8 cellular contexts compared by ENCODE assay signal in the genomic region with DNA sequence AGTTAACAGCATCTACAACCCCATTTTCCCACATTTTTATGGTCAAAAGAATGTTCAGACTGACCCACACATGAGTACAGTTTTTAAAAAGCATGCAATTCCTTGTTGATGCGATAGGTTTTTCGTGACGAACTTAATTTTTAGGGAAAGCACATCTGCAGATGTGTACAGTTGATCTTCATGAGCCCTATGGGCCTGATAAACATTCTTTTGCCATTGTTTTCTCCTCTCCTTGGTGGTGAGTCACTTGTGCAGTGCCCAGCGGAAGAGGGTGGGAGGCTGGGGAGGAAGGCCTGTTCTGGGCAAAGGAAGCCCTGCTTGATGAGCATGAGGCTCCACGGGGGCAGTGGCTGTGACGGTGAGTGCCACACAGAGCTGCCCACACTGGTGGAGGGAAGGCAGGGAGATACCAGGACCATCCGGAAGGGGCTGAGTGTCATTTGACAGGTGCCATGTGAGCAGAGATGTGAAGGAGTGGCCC. TPM values are rescaled to one million over a fixed set of nuclear protein-coding genes. Genes with fewer than 3 reads are reported as not detected.
A peak's percentile ranks its signal among the peaks of the same experiment; 100 is the strongest.
DNase-seq lines count a peak whose midpoint lies in the region; ATAC-seq and TF ChIP-seq lines count a peak whose summit lies in the region.

No MANE protein-coding gene starts in this region.

- ATAC-seq in activated naive CD8-positive, alpha-beta T cell treated with anti-CD3 and anti-CD28 coated beads, Interleukin-2, amount 50 U/mL, for 24 hours, result peak; percentile 37
- ATAC-seq in upper lobe of right lung (peak; percentile 51), GM19463 (IDR thresholded peaks at IDR 0.05; ENCODE audit: unreplicated experiment) (no peak)

- H3K4me3 ChIP-seq in ACC112 (ENCODE audit: low read depth, low read length) (peak overlapping the region; percentile 59), KMS-11 (IDR thresholded peaks at IDR 0.05; ENCODE audit: insufficient read depth, low read depth, low read length) (no peak overlapping the region), upper lobe of right lung (peak overlapping the region; percentile 21)

- TF ChIP-seq CTCF in KMS-11 (conservative IDR thresholded peaks at IDR 0.05; ENCODE audit: low read depth, low read length), result no peak
- no peak for TF ChIP-seq CTCF in upper lobe of right lung (IDR thresholded peaks at IDR 0.05)

- H3K9ac ChIP-seq in KMS-11, result no peak overlapping the region

- H3K4me1 ChIP-seq in ACC112 (ENCODE audit: control insufficient read depth, insufficient read depth, low read length, unreplicated experiment), result peaks cover 66% of the 10 kb centered on the region
- peaks cover 85% of the 10 kb centered on the region for H3K4me1 ChIP-seq in KMS-11 (ENCODE audit: low read depth, poor library complexity, severe bottlenecking)
- peaks cover 91% of the 10 kb centered on the region for H3K4me1 ChIP-seq in upper lobe of right lung

- intact Hi-C loops in upper lobe of right lung (cut with DNase I), result no loop called here

- DNase-seq in activated naive CD8-positive, alpha-beta T cell treated with anti-CD3 and anti-CD28 coated beads, Interleukin-2, amount 50 U/mL, for 24 hours, result no peak
- DNase-seq in immature natural killer cell (no peak), upper lobe of right lung (peak; percentile 74), SKM-1 (lab: John Stamatoyannopoulos, UW; ENCODE audit: unreplicated experiment) (no peak), NCI-H2196 (lab: John Stamatoyannopoulos, UW; ENCODE audit: unreplicated experiment) (no peak)

- peaks cover 89% of the 10 kb centered on the region for H3K4me1 Mint-ChIP-seq in activated naive CD8-positive, alpha-beta T cell treated with anti-CD3 and anti-CD28 coated beads, Interleukin-2, amount 50 U/mL, for 24 hours
- H3K4me1 Mint-ChIP-seq in immature natural killer cell, result peaks cover 95 to 97% of the 10 kb centered on the region in 2 donors

- peaks cover 100% of the 10 kb centered on the region for H3K79me2 ChIP-seq in ACC112 (ENCODE audit: control insufficient read depth, insufficient read depth, low read length, unreplicated experiment)
- H3K79me2 ChIP-seq in KMS-11 (ENCODE audit: insufficient read depth, low read depth), result peaks cover 100% of the 10 kb centered on the region

- peak overlapping the region; percentile 64 for H3K4me3 Mint-ChIP-seq in activated naive CD8-positive, alpha-beta T cell treated with anti-CD3 and anti-CD28 coated beads, Interleukin-2, amount 50 U/mL, for 24 hours
- H3K4me3 Mint-ChIP-seq in immature natural killer cell, result peak overlapping the region; percentile 72 to 91 (median 88)

- peaks cover 71% of the 10 kb centered on the region for H3K36me3 Mint-ChIP-seq in activated naive CD8-positive, alpha-beta T cell treated with anti-CD3 and anti-CD28 coated beads, Interleukin-2, amount 50 U/mL, for 24 hours (ENCODE audit: low read depth)
- peaks cover 0 to 5% (median 0%) of the 10 kb centered on the region in 3 donors for H3K36me3 Mint-ChIP-seq in immature natural killer cell

- H3K36me3 ChIP-seq in ACC112 (ENCODE audit: insufficient read depth, low read length), result peaks cover 13% of the 10 kb centered on the region; the same call in 1 of the 2 replicates
- peaks cover 10% of the 10 kb centered on the region; the same call in 1 of the 2 replicates for H3K36me3 ChIP-seq in KMS-11 (ENCODE audit: insufficient read depth)
- peaks cover 17% of the 10 kb centered on the region for H3K36me3 ChIP-seq in upper lobe of right lung

- H3K9me3 Mint-ChIP-seq in activated naive CD8-positive, alpha-beta T cell treated with anti-CD3 and anti-CD28 coated beads, Interleukin-2, amount 50 U/mL, for 24 hours, result no peaks in the 10 kb centered on the region
- no peaks in the 10 kb centered on the region for H3K9me3 Mint-ChIP-seq in immature natural killer cell

- H3K27me3 ChIP-seq in ACC112 (ENCODE audit: insufficient read depth, low read length) (no peaks in the 10 kb centered on the region), KMS-11 (ENCODE audit: insufficient read depth, low read depth) (no peaks in the 10 kb centered on the region), upper lobe of right lung (no peaks in the 10 kb centered on the region)

- peak overlapping the region; percentile 89 for H3K27ac ChIP-seq in ACC112 (ENCODE audit: low read depth, low read length)
- peak overlapping the region; percentile 64; the same call in 1 of the 2 replicates for H3K27ac ChIP-seq in KMS-11
- peak overlapping the region; percentile 99 for H3K27ac ChIP-seq in upper lobe of right lung

- peaks cover 94% of the 10 kb centered on the region for H4K20me1 ChIP-seq in KMS-11 (ENCODE audit: insufficient read depth)

- H3K9me3 ChIP-seq in upper lobe of right lung, result no peaks in the 10 kb centered on the region

- peak overlapping the region; percentile 99 for H3K4me2 ChIP-seq in KMS-11

- H3K27me3 Mint-ChIP-seq in activated naive CD8-positive, alpha-beta T cell treated with anti-CD3 and anti-CD28 coated beads, Interleukin-2, amount 50 U/mL, for 24 hours, result no peaks in the 10 kb centered on the region
- H3K27me3 Mint-ChIP-seq in immature natural killer cell (ENCODE audit: low read depth in 3 of 3), result peaks cover 8 to 36% (median 15%) of the 10 kb centered on the region in 3 donors

- no peak overlapping the region for H2AFZ ChIP-seq in ACC112 (ENCODE audit: low read length, unreplicated experiment)
- H2AFZ ChIP-seq in KMS-11 (ENCODE audit: low read depth), result no peak overlapping the region

- H3K27ac Mint-ChIP-seq in activated naive CD8-positive, alpha-beta T cell treated with anti-CD3 and anti-CD28 coated beads, Interleukin-2, amount 50 U/mL, for 24 hours, result peak overlapping the region; percentile 80
- peak overlapping the region; percentile 90 to 96 (median 94) for H3K27ac Mint-ChIP-seq in immature natural killer cell

RNA-seq across cellular contexts. Expression of a gene that starts 5.3 kb away (rescaled TPM):
- 100 to 1,000 TPM; 533 to 916 (median 674) TPM for polyA plus RNA-seq in immature natural killer cell
- total RNA-seq in upper lobe of right lung, result 397 TPM

RNA-seq across cellular contexts. Expression of a gene that starts 15.3 kb away (rescaled TPM):
- polyA plus RNA-seq in immature natural killer cell, result 10 to 100 TPM in 2 of 3 donors, 1 to 10 TPM in 1; 1.8 to 21.7 (median 16.6) TPM
- 12.5 TPM for total RNA-seq in upper lobe of right lung

RNA-seq across cellular contexts. Expression of a gene that starts 21.3 kb away (rescaled TPM):
- polyA plus RNA-seq in immature natural killer cell, result 100 to 1,000 TPM; 125 to 230 (median 129) TPM
- 39.9 TPM for total RNA-seq in upper lobe of right lung

RNA-seq across cellular contexts. Expression of a gene that starts 52.3 kb away (rescaled TPM):
- 100 to 1,000 TPM; 516 to 803 (median 763) TPM for polyA plus RNA-seq in immature natural killer cell
- 203 TPM for total RNA-seq in upper lobe of right lung
